Comparison of ENCODE assay signal across 15 cellular contexts in genomic region chr5:53261245-53261644, GRCh38.
"Had no signal": no experiment of that assay in that cellular context is flagged by ENCODE, and none has a peak within 500 bp of the region (broad histone marks: within the 10 kb centered on the region; RNA-seq: fewer than 3 reads in every experiment).

No MANE protein-coding gene starts in this region.

- DNase-seq: activated effector memory CD4-positive, alpha-beta T cell treated with Interleukin-2 at 50 U/mL for 16 hours; activated T-cell treated with anti-CD3 and anti-CD28 coated beads, Interleukin-2, amount 50 U/mL, for 1 hour; amygdala; endodermal cell; kidney glomerular epithelial cell; midbrain; naive B cell; right cardiac atrium; T-helper 17 cell; thyroid gland; uterus had no signal

- H3K9me3 ChIP-seq: thyroid gland, uterus had no signal

- H3K4me2 ChIP-seq: hepatocyte, smooth muscle cell had no signal

- ATAC-seq: right cardiac atrium, T-helper 17 cell had no signal

- H3K79me2 ChIP-seq: hepatocyte had no signal

- H2AFZ ChIP-seq: hepatocyte had no signal

- H3K36me3 ChIP-seq: thyroid gland, uterus had no signal

- H3K4me3 ChIP-seq: hepatocyte, smooth muscle cell, thyroid gland, uterus had no signal

- H3K27ac ChIP-seq: hepatocyte, thyroid gland, uterus had no signal

- H3K27me3 ChIP-seq: hepatocyte, thyroid gland, uterus had no signal

- FAIRE-seq: frontal cortex, TTC549 had no signal

- H3K4me1 ChIP-seq: thyroid gland, uterus had no signal
